Comparison of ENCODE assay signal across 8 cellular contexts in genomic region chr12:15151141-15152091, GRCh38.
DNase-seq lines count a peak whose midpoint lies in the region; ATAC-seq, FAIRE-seq and TF ChIP-seq lines count a peak whose summit lies in the region.

No MANE protein-coding gene starts in this region.

- H3K4me3 Mint-ChIP-seq in CD8-positive, alpha-beta memory T cell = no peak overlapping the region

- peaks cover 0 to 24% of the 10 kb centered on the region in 2 donors for H3K27me3 Mint-ChIP-seq in CD8-positive, alpha-beta memory T cell

- no peak for TF ChIP-seq POLR2A in K562 (conservative IDR thresholded peaks at IDR 0.05)

- H3K79me2 ChIP-seq in K562 (ENCODE audit: control insufficient read depth, insufficient read depth, low read length) = no peaks in the 10 kb centered on the region

- TF ChIP-seq EP300 in K562 (IDR thresholded peaks at IDR 0.05; ENCODE audit: low read length) = no peak

- TF ChIP-seq RAD21 in K562 (CRISPR knock-in tag; conservative IDR thresholded peaks at IDR 0.05 in 1 of 2, IDR thresholded peaks at IDR 0.05 in 1 of 2) = peak; percentile 34 to 50; a peak in 3 of 4 replicates

- H3K36me3 ChIP-seq in K562 (ENCODE audit: control insufficient read depth, insufficient read depth, low read length) = no peaks in the 10 kb centered on the region
- H3K36me3 ChIP-seq in CD8-positive, alpha-beta memory T cell (ENCODE audit: insufficient read depth, low read length) = no peaks in the 10 kb centered on the region

- no peaks in the 10 kb centered on the region for H3K4me1 ChIP-seq in K562 (replicated peaks in 1 of 2; ENCODE audit: control insufficient read depth in 2 of 2, insufficient read depth in 2 of 2, low read length in 2 of 2)
- H3K4me1 ChIP-seq in CD8-positive, alpha-beta memory T cell (ENCODE audit: insufficient read depth, low read length) = no peaks in the 10 kb centered on the region

- no peak for DNase-seq in AG10803 (ENCODE audit: low read depth)
- DNase-seq in KBM-7 = peak; percentile 24
- peak in 1 of 4 experiments; percentile 2 for DNase-seq in K562 (ENCODE audit: extremely low read depth in 1 of 4, low spot score in 3 of 4)
- DNase-seq in left lobe of liver (ENCODE audit: low spot score) = no peak
- no peak for DNase-seq in occipital lobe (lab: John Stamatoyannopoulos, UW)
- DNase-seq in CD8-positive, alpha-beta memory T cell = no peak
- no peak for DNase-seq in SKM-1 (lab: John Stamatoyannopoulos, UW; ENCODE audit: unreplicated experiment)

- CTCF ChIA-PET in K562 (lab: Yijun Ruan, JAX; ENCODE audit: low intra/inter-chr PET ratio) = interaction anchor here (0.9 kb wide), 1 partner anchor 114 kb away, joined by 3 read pairs; no protein-coding TSS in a partner anchor
- CTCF ChIA-PET in CD8-positive, alpha-beta memory T cell (lab: Charles Lee) = no interaction called here

- POLR2A ChIA-PET in K562 (lab: Yijun Ruan, JAX) = no interaction called here
- POLR2A ChIA-PET in CD8-positive, alpha-beta memory T cell (lab: Charles Lee) = no interaction called here

- in situ Hi-C loops in KBM-7 (cut with MboI; ENCODE audit: low pct_unique_long_range_greater_than_20kb, low sequenced_read_pairs) (no loop called here), K562 (cut with MboI) (no loop called here)

- TF ChIP-seq CTCF in AG10803 (conservative IDR thresholded peaks at IDR 0.05; ENCODE audit: low read length) (peak; percentile 46), K562 (IDR thresholded peaks at IDR 0.05 in 2 of 3, conservative IDR thresholded peaks at IDR 0.05 in 1 of 3; ENCODE audit: insufficient read depth in 2 of 3, low read depth in 1 of 3, low read length in 3 of 3) (peak in 1 of 3 experiments; percentile 22; a peak in 2 of 6 replicates)

- no peaks in the 10 kb centered on the region for H3K9me1 ChIP-seq in K562 (ENCODE audit: control insufficient read depth, insufficient read depth, low read length)

- H2AFZ ChIP-seq in K562 (ENCODE audit: low read depth, low read length) = no peak overlapping the region

- H3K4me1 Mint-ChIP-seq in CD8-positive, alpha-beta memory T cell = no peaks in the 10 kb centered on the region

- no peak for ATAC-seq in K562
- ATAC-seq in left lobe of liver = peak; percentile 71
- ATAC-seq in GM18870 (IDR thresholded peaks at IDR 0.05; ENCODE audit: unreplicated experiment) = no peak

- H3K9me3 Mint-ChIP-seq in CD8-positive, alpha-beta memory T cell = no peaks in the 10 kb centered on the region

- no peaks in the 10 kb centered on the region for H3K36me3 Mint-ChIP-seq in CD8-positive, alpha-beta memory T cell

- H3K9ac ChIP-seq in K562 (ENCODE audit: insufficient read depth in 1 of 2, low read depth in 2 of 2, low read length in 2 of 2) = no peak overlapping the region

- BruUV-seq in K562 (replicated peaks; lab: Mats Ljungman, UMichigan) = no TSS peak

- H3K9me3 ChIP-seq in K562 (replicated peaks; ENCODE audit: control insufficient read depth, insufficient read depth, low read depth, low read length) = no peaks in the 10 kb centered on the region
- no peaks in the 10 kb centered on the region for H3K9me3 ChIP-seq in CD8-positive, alpha-beta memory T cell (ENCODE audit: low read length)

- no peak overlapping the region for H3K4me2 ChIP-seq in K562 (ENCODE audit: insufficient read depth, low read length)

- no peak overlapping the region for H3K27ac Mint-ChIP-seq in CD8-positive, alpha-beta memory T cell

- no peaks in the 10 kb centered on the region for H3K27me3 ChIP-seq in K562 (ENCODE audit: control insufficient read depth in 2 of 2, insufficient read depth in 2 of 2, low read length in 2 of 2)
- no peaks in the 10 kb centered on the region for H3K27me3 ChIP-seq in CD8-positive, alpha-beta memory T cell (ENCODE audit: insufficient read depth, low read length, poor library complexity, severe bottlenecking)

- FAIRE-seq in K562 (lab: Jason Lieb, UNC) = no peak

- no peak overlapping the region for H3K27ac ChIP-seq in K562 (ENCODE audit: extremely low read depth, low read depth, low read length)
- no peak overlapping the region for H3K27ac ChIP-seq in CD8-positive, alpha-beta memory T cell (ENCODE audit: low read depth, low read length)

- 0% methylated on average over 5 of the region's 5 CpGs for WGBS in K562 (ENCODE audit: insufficient coverage, low coverage, missing lambda C conversion rate)

- no peak overlapping the region for H3K4me3 ChIP-seq in AG10803 (ENCODE audit: low read length)
- no peak overlapping the region for H3K4me3 ChIP-seq in K562
- H3K4me3 ChIP-seq in CD8-positive, alpha-beta memory T cell (ENCODE audit: low read length) = no peak overlapping the region

- intact Hi-C loops in K562 (cut with micrococcal nuclease) = no loop called here

- H4K20me1 ChIP-seq in K562 (replicated peaks; ENCODE audit: control insufficient read depth, insufficient read depth, low read length) = no peaks in the 10 kb centered on the region

TF ChIP-seq in K562, 482 proteins besides CTCF, POLR2A, EP300 and RAD21 (continues in another document):
- no peak for TF ChIP-seq GTF2E2 (tag; IDR thresholded peaks at IDR 0.05)
- no peak for TF ChIP-seq KLF16 (IDR thresholded peaks at IDR 0.05)
- TF ChIP-seq RFX7 (CRISPR knock-in tag; IDR thresholded peaks at IDR 0.05) = no peak
- no peak for TF ChIP-seq HOMEZ (CRISPR knock-in tag; IDR thresholded peaks at IDR 0.05)
- no peak for TF ChIP-seq BRD9 (IDR thresholded peaks at IDR 0.05; ENCODE audit: low read depth, partially characterized antibody)
- TF ChIP-seq SETDB1 (IDR thresholded peaks at IDR 0.05; ENCODE audit: low read length) = no peak
- TF ChIP-seq E2F8 (IDR thresholded peaks at IDR 0.05; ENCODE audit: low read depth, partially characterized antibody) = no peak
- no peak for TF ChIP-seq SMARCA4 (IDR thresholded peaks at IDR 0.05)
- TF ChIP-seq FOXK1 (CRISPR knock-in tag; IDR thresholded peaks at IDR 0.05; ENCODE audit: borderline replicate concordance) = no peak
- no peak for TF ChIP-seq ETS2 (tag; IDR thresholded peaks at IDR 0.05; ENCODE audit: borderline replicate concordance, poor library complexity, severe bottlenecking)
- no peak for TF ChIP-seq ZNF280B (CRISPR knock-in tag; IDR thresholded peaks at IDR 0.05)
- no peak for TF ChIP-seq NR2C1 (IDR thresholded peaks at IDR 0.05)
- TF ChIP-seq NR2C1 (tag; IDR thresholded peaks at IDR 0.05) = no peak
